Comparison of ENCODE assay signal across 11 cellular contexts in genomic region chr1:61337471-61337870, GRCh38.
DNase-seq lines count a peak whose midpoint lies in the region; ATAC-seq and TF ChIP-seq lines count a peak whose summit lies in the region.
"Had no signal": no experiment of that assay in that cellular context is flagged by ENCODE, and none has a peak within 500 bp of the region (broad histone marks: within the 10 kb centered on the region; RNA-seq: fewer than 3 reads in every experiment).

No MANE protein-coding gene starts in this region.

- ATAC-seq in foreskin keratinocyte = no peak
- ATAC-seq in HG03196 (IDR thresholded peaks at IDR 0.05; ENCODE audit: unreplicated experiment) = no peak

- H3K36me3 Mint-ChIP-seq in osteocyte (ENCODE audit: unreplicated experiment) = peaks cover 3% of the 10 kb centered on the region

- CTCF ChIA-PET in A673 (lab: Charles Lee) = interaction anchor here (0.5 kb wide), 1 partner anchor 256 kb away, joined by 11 read pairs; no protein-coding TSS in a partner anchor

- POLR2A ChIA-PET in A673 (lab: Charles Lee; ENCODE audit: low non-redundant PET) = no interaction called here

- no peaks in the 10 kb centered on the region for H3K9me3 ChIP-seq in A673 (ENCODE audit: low read depth, low read length, poor library complexity, severe bottlenecking)
- H3K9me3 ChIP-seq: MG63 had no signal

- H3K27me3 ChIP-seq in A673 (replicated peaks; ENCODE audit: insufficient read depth, low read depth, low read length, poor library complexity) = no peaks in the 10 kb centered on the region
- H3K27me3 ChIP-seq in foreskin keratinocyte = no peaks in the 10 kb centered on the region
- H3K27me3 ChIP-seq: MG63 had no signal

- DNase-seq in A673 (ENCODE audit: low spot score) (no peak), foreskin keratinocyte (no peak), osteocyte (ENCODE audit: extremely low spot score, unreplicated experiment) (no peak), NCI-H345 treated with DMSO at 0.1 percent for 48 hours (lab: John Stamatoyannopoulos, UW; ENCODE audit: unreplicated experiment) (no peak), NCI-H1694 treated with DMSO at 0.1 percent for 48 hours (lab: John Stamatoyannopoulos, UW) (no peak)
- no peak for DNase-seq in activated effector memory CD4-positive, alpha-beta T cell treated with anti-CD3 and anti-CD28 coated beads, Interleukin-2, amount 50 U/mL, for 16 hours
- DNase-seq: activated B cell treated with CpG ODN at 0.5 μM for 24 hours; activated naive CD4-positive, alpha-beta T cell treated with anti-CD3 and anti-CD28 coated beads, Interleukin-2, amount 50 U/mL, for 16 hours had no signal

- BruUV-seq in A673 (replicated peaks; lab: Mats Ljungman, UMichigan) = no TSS peak

- no peaks in the 10 kb centered on the region for H3K9me3 Mint-ChIP-seq in osteocyte (ENCODE audit: unreplicated experiment)
- H3K9me3 Mint-ChIP-seq: activated B cell treated with CpG ODN at 0.5 μM for 24 hours had no signal

- intact Hi-C loops in A673 (cut with micrococcal nuclease; ENCODE audit: unreplicated experiment) = loop anchor here (5.0 to 10.0 kb wide), 2 partner anchors 363 to 515 kb away; no protein-coding TSS in a partner anchor

- H3K27me3 Mint-ChIP-seq in osteocyte (ENCODE audit: unreplicated experiment) = no peaks in the 10 kb centered on the region

- peaks cover 36% of the 10 kb centered on the region for H3K4me1 Mint-ChIP-seq in osteocyte (ENCODE audit: unreplicated experiment)
- H3K4me1 Mint-ChIP-seq: activated B cell treated with CpG ODN at 0.5 μM for 24 hours had no signal

- peaks cover 32% of the 10 kb centered on the region for H3K4me1 ChIP-seq in A673 (ENCODE audit: insufficient read depth, low read length, poor library complexity, severe bottlenecking)
- H3K4me1 ChIP-seq in foreskin keratinocyte = peaks cover 22% of the 10 kb centered on the region

- H3K4me3 ChIP-seq in A673 (ENCODE audit: low read depth, low read length, poor library complexity, severe bottlenecking) = no peak overlapping the region
- H3K4me3 ChIP-seq: MG63 had no signal

- TF ChIP-seq CTCF in A673 (conservative IDR thresholded peaks at IDR 0.05; ENCODE audit: low read depth, low read length) = no peak
- TF ChIP-seq CTCF in VCaP (conservative IDR thresholded peaks at IDR 0.05) = no peak
- no peak for TF ChIP-seq CTCF in foreskin keratinocyte (conservative IDR thresholded peaks at IDR 0.05)
- TF ChIP-seq CTCF in osteocyte (IDR thresholded peaks at IDR 0.05) = no peak

- peak overlapping the region; percentile 62 for H3K4me3 Mint-ChIP-seq in osteocyte (ENCODE audit: unreplicated experiment)
- H3K4me3 Mint-ChIP-seq: activated B cell treated with CpG ODN at 0.5 μM for 24 hours had no signal

- peaks cover 8% of the 10 kb centered on the region for H3K36me3 ChIP-seq in A673 (ENCODE audit: insufficient read depth, low read length, poor library complexity, severe bottlenecking)
- H3K36me3 ChIP-seq: MG63 had no signal

- peak overlapping the region; percentile 95 for H3K27ac Mint-ChIP-seq in osteocyte (ENCODE audit: unreplicated experiment)
- H3K27ac Mint-ChIP-seq: activated B cell treated with CpG ODN at 0.5 μM for 24 hours had no signal

- peak overlapping the region; percentile 69 for H3K27ac ChIP-seq in A673 (ENCODE audit: low read depth, low read length, poor library complexity, severe bottlenecking)
- peak overlapping the region; percentile 43 for H3K27ac ChIP-seq in VCaP
- peak overlapping the region; percentile 90 for H3K27ac ChIP-seq in foreskin keratinocyte
